Comparison of ENCODE assay signal across 8 cellular contexts in the genomic region with DNA sequence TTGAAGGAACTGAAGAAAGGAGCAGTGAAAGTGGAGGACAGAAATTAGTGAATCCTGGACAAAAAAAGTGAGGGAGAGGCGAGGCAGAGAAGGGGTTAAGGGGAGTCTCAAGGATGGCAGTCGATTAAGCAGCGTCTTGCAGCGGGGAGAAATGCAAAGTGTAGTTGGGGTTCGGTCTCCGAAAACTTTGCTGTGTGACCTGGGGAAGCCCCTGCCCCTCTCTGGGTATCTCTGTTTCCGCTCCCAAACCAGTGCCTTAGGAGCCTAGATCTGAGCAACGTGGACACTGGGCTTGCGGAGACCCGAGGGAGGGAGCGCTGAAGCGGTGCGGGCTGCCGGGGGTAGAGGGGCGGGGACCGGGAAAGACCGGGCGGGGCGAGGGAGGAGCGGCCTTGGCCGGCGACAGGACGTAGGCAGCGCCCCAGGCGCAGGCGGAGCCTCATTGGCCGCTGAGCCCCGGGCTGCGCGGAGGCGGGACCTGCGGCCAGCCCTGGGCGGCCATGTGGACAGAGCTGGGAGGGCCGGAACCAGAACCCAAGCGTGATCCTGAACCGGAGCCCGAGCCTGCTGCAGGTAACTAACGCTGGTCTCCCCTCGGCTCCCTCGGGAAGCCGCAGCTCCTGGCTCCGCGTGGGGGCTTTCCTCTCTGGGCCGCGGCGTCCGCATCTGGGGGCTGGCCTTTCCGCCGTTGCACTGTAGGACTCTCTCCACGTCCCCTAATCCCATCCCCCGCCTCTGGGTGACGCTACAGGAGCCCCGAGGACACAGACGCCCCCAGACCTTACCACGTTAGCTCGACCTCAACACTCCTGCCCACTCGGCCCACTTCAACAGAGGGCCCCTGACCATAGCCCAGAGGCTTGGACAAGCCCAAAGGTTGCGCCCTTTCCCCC. TPM values are rescaled to one million over a fixed set of nuclear protein-coding genes. Genes with fewer than 3 reads are reported as not detected.
A peak's percentile ranks its signal among the peaks of the same experiment; 100 is the strongest.
DNase-seq lines count a peak whose midpoint lies in the region; ATAC-seq and TF ChIP-seq lines count a peak whose summit lies in the region.

A gene (plus strand): TSS at position 468 of the 893 bp plus-strand sequence. CDS start 3,047 bp downstream, outside the sequence.

- TF ChIP-seq CTCF in AG10803 (conservative IDR thresholded peaks at IDR 0.05; ENCODE audit: low read length) (peak; percentile 16), coronary artery (IDR thresholded peaks at IDR 0.05) (no peak)

- DNase-seq in AG10803 (ENCODE audit: low read depth) (peak; percentile 81), NCI-H345 treated with DMSO at 0.1 percent for 48 hours (lab: John Stamatoyannopoulos, UW; ENCODE audit: unreplicated experiment) (peak; percentile 56), coronary artery (ENCODE audit: low spot score) (peak; percentile 93), left lobe of liver (ENCODE audit: low spot score) (peak; percentile 94)
- DNase-seq in activated CD4-positive, alpha-beta T cell treated with anti-CD3 and anti-CD28 coated beads for 24 hours (ENCODE audit: low read depth in 2 of 2), result peak; percentile 55 to 62
- peak; percentile 58 to 72 for DNase-seq in stimulated activated CD4-positive, alpha-beta T cell treated with anti-CD3 and anti-CD28 coated beads, Interleukin-2, amount 100 ng/mL, for 48 hours

- ATAC-seq in GM18867 (IDR thresholded peaks at IDR 0.05; ENCODE audit: unreplicated experiment), result peak; percentile 99
- peak; percentile 99 for ATAC-seq in HG03095 (IDR thresholded peaks at IDR 0.05; ENCODE audit: unreplicated experiment)
- peak; percentile 90 for ATAC-seq in left lobe of liver

- peak within 1 kb of the TSS; percentile 90 to 93 for H3K27ac ChIP-seq in coronary artery

- H3K4me3 ChIP-seq in AG10803 (ENCODE audit: low read length) (peak within 1 kb of the TSS; percentile 89), coronary artery (peak within 1 kb of the TSS; percentile 76)

RNA-seq across cellular contexts. Expression of the gene that starts here (rescaled TPM):
- 53.7 TPM for total RNA-seq in left lobe of liver

Comparison
In these comparisons a context has a peak if more than half of its experiments do, and no peak if none do; other contexts are left out.
1. Peak in every context shown above with its lines: DNase-seq, ATAC-seq, H3K4me3 ChIP-seq and H3K27ac ChIP-seq.